ENCODE assay signal across 18 cellular contexts in genomic region chr6:156437084-156437879, GRCh38.
DNase-seq lines count a peak whose midpoint lies in the region; ATAC-seq and TF ChIP-seq lines count a peak whose summit lies in the region.
"Had no signal": no experiment of that assay in that cellular context is flagged by ENCODE, and none has a peak within 500 bp of the region (broad histone marks: within the 10 kb centered on the region; RNA-seq: fewer than 3 reads in every experiment).

No MANE protein-coding gene starts in this region.

- H3K4me1 Mint-ChIP-seq in activated naive CD4-positive, alpha-beta T cell treated with anti-CD3 and anti-CD28 coated beads, Interleukin-2, amount 10 ng/mL, durations not matched to agents 7 days and 5 days, result no peaks in the 10 kb centered on the region

- no peaks in the 10 kb centered on the region for H3K36me3 ChIP-seq in mucosa of descending colon (ENCODE audit: low read depth)
- H3K36me3 ChIP-seq: cardiac muscle cell, stomach had no signal

- no peak overlapping the region for H3K27ac Mint-ChIP-seq in activated naive CD4-positive, alpha-beta T cell treated with anti-CD3 and anti-CD28 coated beads, Interleukin-2, amount 10 ng/mL, durations not matched to agents 7 days and 5 days
- H3K27ac Mint-ChIP-seq: activated T-cell treated with anti-CD3 and anti-CD28 coated beads, Interleukin-2, amount 50 U/mL, for 24 hours had no signal

- intact Hi-C loops in mucosa of descending colon (cut with DNase I, micrococcal nuclease), result no loop called here

- no peaks in the 10 kb centered on the region for H3K9me3 Mint-ChIP-seq in activated naive CD4-positive, alpha-beta T cell treated with anti-CD3 and anti-CD28 coated beads, Interleukin-2, amount 10 ng/mL, durations not matched to agents 7 days and 5 days
- H3K9me3 Mint-ChIP-seq: activated T-cell treated with anti-CD3 and anti-CD28 coated beads, Interleukin-2, amount 50 U/mL, for 24 hours had no signal

- ATAC-seq in mucosa of descending colon, result peak; percentile 75
- ATAC-seq: left lobe of liver had no signal

- H3K27me3 Mint-ChIP-seq in activated naive CD4-positive, alpha-beta T cell treated with anti-CD3 and anti-CD28 coated beads, Interleukin-2, amount 10 ng/mL, durations not matched to agents 7 days and 5 days, result peaks cover 11% of the 10 kb centered on the region
- H3K27me3 Mint-ChIP-seq: activated T-cell treated with anti-CD3 and anti-CD28 coated beads, Interleukin-2, amount 50 U/mL, for 24 hours had no signal

- no peak for TF ChIP-seq CTCF in mucosa of descending colon (IDR thresholded peaks at IDR 0.05)

- peak; percentile 85 for DNase-seq in DMS53 (lab: John Stamatoyannopoulos, UW)
- DNase-seq in NCI-H1105 (lab: John Stamatoyannopoulos, UW), result peak; percentile 77
- peak; percentile 96 for DNase-seq in NCI-H748 treated with DMSO at 0.1 percent for 48 hours (lab: John Stamatoyannopoulos, UW)
- peak in 2 of 3 donors; percentile 36 to 65 for DNase-seq in mucosa of descending colon
- DNase-seq in stimulated activated CD4-positive, alpha-beta T cell treated with anti-CD3 and anti-CD28 coated beads, Interleukin-15, amount 100 ng/mL, for 24 hours, result no peak
- DNase-seq in activated gamma-delta T cell (lab: John Stamatoyannopoulos, UW), result no peak
- DNase-seq in activated naive CD4-positive, alpha-beta T cell treated with anti-CD3 and anti-CD28 coated beads, Interleukin-2, amount 10 ng/mL, durations not matched to agents 7 days and 5 days, result no peak
- no peak for DNase-seq in MV-4-11 (lab: John Stamatoyannopoulos, UW)
- DNase-seq: activated CD4-positive, alpha-beta T cell treated with anti-CD3 and anti-CD28 coated beads, Interleukin-2, amount 50 U/mL, for 48 hours; activated T-cell treated with anti-CD3 and anti-CD28 coated beads, Interleukin-2, amount 50 U/mL, for 24 hours; effector memory CD4-positive, alpha-beta T cell; hypothalamus; Kasumi-1; posterior cingulate gyrus; stimulated activated CD4-positive, alpha-beta T cell treated with anti-CD3 and anti-CD28 coated beads, Interleukin-12 subunit alpha, Interleukin-12 subunit beta, amount 100 ng/mL, for 4 hours; stomach had no signal

- no peak overlapping the region for H3K4me3 ChIP-seq in mucosa of descending colon
- H3K4me3 ChIP-seq: cardiac muscle cell, stomach had no signal

- H3K4me3 Mint-ChIP-seq in activated naive CD4-positive, alpha-beta T cell treated with anti-CD3 and anti-CD28 coated beads, Interleukin-2, amount 10 ng/mL, durations not matched to agents 7 days and 5 days, result no peak overlapping the region
- H3K4me3 Mint-ChIP-seq: activated T-cell treated with anti-CD3 and anti-CD28 coated beads, Interleukin-2, amount 50 U/mL, for 24 hours had no signal

- no peaks in the 10 kb centered on the region for H3K9me3 ChIP-seq in mucosa of descending colon

- CTCF ChIA-PET in activated naive CD4-positive, alpha-beta T cell treated with anti-CD3 and anti-CD28 coated beads, Interleukin-2, amount 10 ng/mL, durations not matched to agents 7 days and 5 days (lab: Charles Lee), result interaction anchor here (1.3 kb wide), 1 partner anchor 12 kb away, joined by 3 read pairs; no protein-coding TSS in a partner anchor

- no peaks in the 10 kb centered on the region for H3K36me3 Mint-ChIP-seq in activated naive CD4-positive, alpha-beta T cell treated with anti-CD3 and anti-CD28 coated beads, Interleukin-2, amount 10 ng/mL, durations not matched to agents 7 days and 5 days

- peaks cover 10% of the 10 kb centered on the region for H3K4me1 ChIP-seq in mucosa of descending colon (ENCODE audit: low read depth)

Comparison
In these comparisons a context has a peak if more than half of its experiments do, and no peak if none do; other contexts are left out.
1. DNase-seq: peak in DMS53 (single experiment), NCI-H1105 (single experiment), NCI-H748 treated with DMSO at 0.1 percent for 48 hours (single experiment) and mucosa of descending colon (2 of 3); none in stimulated activated CD4-positive, alpha-beta T cell treated with anti-CD3 and anti-CD28 coated beads, Interleukin-15, amount 100 ng/mL, for 24 hours (single experiment), activated gamma-delta T cell (single experiment), activated naive CD4-positive, alpha-beta T cell treated with anti-CD3 and anti-CD28 coated beads, Interleukin-2, amount 10 ng/mL, durations not matched to agents 7 days and 5 days (single experiment) and MV-4-11 (single experiment).